13 cellular contexts compared by ENCODE assay signal in the genomic region with DNA sequence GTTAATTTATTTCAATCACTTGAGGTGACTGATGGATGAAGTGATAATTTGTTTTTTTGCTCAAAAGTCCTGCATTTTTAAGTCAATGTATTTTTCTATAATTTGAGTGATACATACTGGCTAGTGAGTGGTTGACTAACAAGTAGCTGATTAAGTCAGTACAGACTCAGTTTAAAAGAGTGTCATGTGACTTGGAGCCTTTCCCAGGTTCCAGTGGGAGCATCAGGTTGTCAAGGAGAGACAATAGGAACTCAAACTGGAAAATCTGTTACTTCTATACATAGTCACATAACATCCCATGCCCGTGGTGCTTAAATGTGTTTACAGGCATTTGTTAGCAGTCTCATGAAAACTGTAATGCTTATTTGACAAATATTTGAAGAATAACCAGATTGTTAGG.
A peak's percentile ranks its signal among the peaks of the same experiment; 100 is the strongest.
DNase-seq lines count a peak whose midpoint lies in the region; ATAC-seq and TF ChIP-seq lines count a peak whose summit lies in the region.
"Had no signal": no experiment of that assay in that cellular context is flagged by ENCODE, and none has a peak within 500 bp of the region (broad histone marks: within the 10 kb centered on the region; RNA-seq: fewer than 3 reads in every experiment).

No MANE protein-coding gene starts in this region.

- H3K4me1 ChIP-seq in fibroblast of lung (ENCODE audit: control insufficient read depth, extremely low read depth, insufficient read depth, low read length): no peaks in the 10 kb centered on the region

- H3K27ac Mint-ChIP-seq in activated naive CD4-positive, alpha-beta T cell treated with anti-CD3 and anti-CD28 coated beads, Interleukin-2, amount 50 U/mL, for 72 hours: no peak overlapping the region

- POLR2A ChIA-PET in RWPE1 (lab: Yijun Ruan, JAX; ENCODE audit: low non-redundant PET) (no interaction called here), HEK293T (lab: Yijun Ruan, JAX) (no interaction called here)

- H3K4me2 ChIP-seq in fibroblast of lung (ENCODE audit: extremely low read depth, insufficient read depth, low read length): no peak overlapping the region

- no peaks in the 10 kb centered on the region for H3K27me3 ChIP-seq in fibroblast of lung (ENCODE audit: control insufficient read depth, insufficient read depth, low read length)
- H3K27me3 ChIP-seq: suprapubic skin had no signal

- no peak for ATAC-seq in activated naive CD4-positive, alpha-beta T cell treated with anti-CD3 and anti-CD28 coated beads, Interleukin-2, amount 50 U/mL, for 72 hours
- no peak for ATAC-seq in HG03045 (IDR thresholded peaks at IDR 0.05; ENCODE audit: unreplicated experiment)

- H3K27ac ChIP-seq in RWPE1 (no peak overlapping the region), fibroblast of lung (ENCODE audit: insufficient read depth, low read length) (no peak overlapping the region)
- H3K27ac ChIP-seq: suprapubic skin had no signal

- TF ChIP-seq CTCF in RWPE1 (conservative IDR thresholded peaks at IDR 0.05; ENCODE audit: low read depth): no peak
- TF ChIP-seq CTCF in fibroblast of lung (conservative IDR thresholded peaks at IDR 0.05 in 1 of 2, IDR thresholded peaks at IDR 0.05 in 1 of 2; ENCODE audit: low read depth in 1 of 2, low read length in 2 of 2): no peak

- no peaks in the 10 kb centered on the region for H3K36me3 ChIP-seq in fibroblast of lung (ENCODE audit: control insufficient read depth, insufficient read depth, low read length)
- H3K36me3 ChIP-seq: suprapubic skin had no signal

- H2AFZ ChIP-seq in fibroblast of lung (ENCODE audit: low read length): no peak overlapping the region

- no peaks in the 10 kb centered on the region for H3K79me2 ChIP-seq in fibroblast of lung (ENCODE audit: control insufficient read depth, insufficient read depth, low read length)

- H3K9me3 ChIP-seq in fibroblast of lung (ENCODE audit: control insufficient read depth, insufficient read depth, low read depth, low read length): no peaks in the 10 kb centered on the region
- H3K9me3 ChIP-seq: suprapubic skin had no signal

- H4K20me1 ChIP-seq in fibroblast of lung (ENCODE audit: control insufficient read depth, extremely low read depth, insufficient read depth, low read length): no peaks in the 10 kb centered on the region

- H3K9ac ChIP-seq in fibroblast of lung (ENCODE audit: insufficient read depth, low read length): no peak overlapping the region

- H3K9me3 Mint-ChIP-seq in activated naive CD4-positive, alpha-beta T cell treated with anti-CD3 and anti-CD28 coated beads, Interleukin-2, amount 50 U/mL, for 72 hours: no peaks in the 10 kb centered on the region

- no peaks in the 10 kb centered on the region for H3K36me3 Mint-ChIP-seq in activated naive CD4-positive, alpha-beta T cell treated with anti-CD3 and anti-CD28 coated beads, Interleukin-2, amount 50 U/mL, for 72 hours

- DNase-seq in NCI-H748 (lab: John Stamatoyannopoulos, UW; ENCODE audit: unreplicated experiment) (peak; percentile 26), NCI-H748 treated with DMSO at 0.1 percent for 48 hours (lab: John Stamatoyannopoulos, UW) (no peak), RWPE1 (ENCODE audit: low spot score) (peak; percentile 14), fibroblast of lung (ENCODE audit: low read depth in 2 of 2) (peak; percentile 27 to 70), renal cortical epithelial cell (ENCODE audit: low read depth) (peak; percentile 63), HEK293T (ENCODE audit: extremely low spot score) (no peak)
- no peak for DNase-seq in activated naive CD4-positive, alpha-beta T cell treated with anti-CD3 and anti-CD28 coated beads, Interleukin-2, amount 50 U/mL, for 72 hours (ENCODE audit: low spot score in 2 of 2)
- DNase-seq: ACHN, foreskin melanocyte, NCI-H1417 treated with DMSO at 0.1 percent for 48 hours, T-helper 9 cell had no signal

- no peak overlapping the region for H3K4me3 ChIP-seq in fibroblast of lung (replicated peaks in 1 of 4; ENCODE audit: control extremely low read depth in 1 of 4, insufficient read depth in 1 of 4, low read depth in 3 of 4, low read length in 4 of 4)
- H3K4me3 ChIP-seq: suprapubic skin had no signal

- CTCF ChIA-PET in RWPE1 (lab: Yijun Ruan, JAX) (no interaction called here), HEK293T (lab: Yijun Ruan, JAX) (no interaction called here)

TF ChIP-seq in HEK293T, 16 proteins besides CTCF, POLR2A, EP300 and RAD21:
- TF ChIP-seq, protein P1, sequence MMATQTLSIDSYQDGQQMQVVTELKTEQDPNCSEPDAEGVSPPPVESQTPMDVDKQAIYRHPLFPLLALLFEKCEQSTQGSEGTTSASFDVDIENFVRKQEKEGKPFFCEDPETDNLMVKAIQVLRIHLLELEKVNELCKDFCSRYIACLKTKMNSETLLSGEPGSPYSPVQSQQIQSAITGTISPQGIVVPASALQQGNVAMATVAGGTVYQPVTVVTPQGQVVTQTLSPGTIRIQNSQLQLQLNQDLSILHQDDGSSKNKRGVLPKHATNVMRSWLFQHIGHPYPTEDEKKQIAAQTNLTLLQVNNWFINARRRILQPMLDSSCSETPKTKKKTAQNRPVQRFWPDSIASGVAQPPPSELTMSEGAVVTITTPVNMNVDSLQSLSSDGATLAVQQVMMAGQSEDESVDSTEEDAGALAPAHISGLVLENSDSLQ (IDR thresholded peaks at IDR 0.05): no peak
- TF ChIP-seq CTBP1 (IDR thresholded peaks at IDR 0.05; ENCODE audit: borderline replicate concordance): no peak
- TF ChIP-seq ARNT (IDR thresholded peaks at IDR 0.05): no peak
- TF ChIP-seq LEF1 (IDR thresholded peaks at IDR 0.05; ENCODE audit: borderline replicate concordance): no peak
- no peak for TF ChIP-seq SUZ12 (IDR thresholded peaks at IDR 0.05)
- TF ChIP-seq SP1 (IDR thresholded peaks at IDR 0.05): no peak
- no peak for TF ChIP-seq NFRKB (IDR thresholded peaks at IDR 0.05)
- TF ChIP-seq FOXM1 (IDR thresholded peaks at IDR 0.05; ENCODE audit: borderline replicate concordance): no peak
- TF ChIP-seq BHLHE40 (IDR thresholded peaks at IDR 0.05; ENCODE audit: borderline replicate concordance): no peak
- no peak for TF ChIP-seq TARDBP (IDR thresholded peaks at IDR 0.05)
- TF ChIP-seq L3MBTL2 (conservative IDR thresholded peaks at IDR 0.05): no peak
- TF ChIP-seq FOXK2 (IDR thresholded peaks at IDR 0.05): no peak
- no peak for TF ChIP-seq HDGF (IDR thresholded peaks at IDR 0.05; ENCODE audit: borderline replicate concordance)
- no peak for TF ChIP-seq ZNF384 (IDR thresholded peaks at IDR 0.05)
- no peak for TF ChIP-seq FOXA1 (IDR thresholded peaks at IDR 0.05)
- TF ChIP-seq ELF4 (IDR thresholded peaks at IDR 0.05): no peak

Comparison
In these comparisons a context has a peak if more than half of its experiments do, and no peak if none do; other contexts are left out.
1. DNase-seq: peak in NCI-H748 (single experiment), RWPE1 (single experiment), fibroblast of lung (2 of 2) and renal cortical epithelial cell (single experiment); none in NCI-H748 treated with DMSO at 0.1 percent for 48 hours (single experiment), activated naive CD4-positive, alpha-beta T cell treated with anti-CD3 and anti-CD28 coated beads, Interleukin-2, amount 50 U/mL, for 72 hours (0 of 2) and HEK293T (single experiment).